1 cellular context compared by ENCODE assay signal in the genomic region with DNA sequence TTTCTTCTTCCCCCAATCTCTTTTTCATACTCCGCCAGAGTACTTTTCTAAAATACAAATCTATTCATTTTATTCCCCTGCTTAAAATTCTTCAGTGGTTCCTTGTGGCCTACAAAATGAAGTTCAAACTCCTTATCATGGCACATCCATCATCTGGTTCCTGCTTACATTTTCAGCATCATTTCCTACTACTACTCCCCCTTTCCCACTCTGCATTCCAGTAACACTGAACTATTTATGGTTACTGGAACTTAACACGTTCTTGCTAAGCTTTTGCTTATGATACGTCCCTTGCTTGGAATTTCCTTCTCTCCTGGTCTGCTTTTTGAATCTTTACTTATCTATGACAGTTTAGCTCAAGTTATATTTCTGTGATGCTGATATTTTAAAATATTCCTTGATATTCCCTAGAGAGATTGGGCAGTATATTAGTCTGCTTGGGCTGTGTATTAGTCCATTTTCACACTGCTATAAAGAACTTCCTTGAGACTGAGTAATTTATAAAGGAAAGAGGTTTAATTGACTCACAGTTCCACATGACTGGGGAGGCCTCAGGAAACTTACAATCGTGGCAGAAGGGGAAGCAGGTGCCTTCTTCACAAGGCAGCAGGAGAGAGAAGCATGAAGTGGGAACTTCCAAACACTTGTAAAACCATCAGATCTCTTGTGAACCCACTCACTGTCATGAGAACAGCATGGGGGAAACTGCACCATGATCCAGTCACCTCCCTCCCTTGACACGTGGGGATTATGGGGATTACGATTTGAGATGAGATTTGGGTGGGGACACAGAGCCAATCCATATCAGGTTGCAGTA.
TF ChIP-seq lines count a peak whose summit lies in the region.

No MANE protein-coding gene starts in this region.

TF ChIP-seq in WTC11, 78 proteins besides CTCF, POLR2A, EP300 and RAD21 (continued from another document):
- TF ChIP-seq, protein P1, sequence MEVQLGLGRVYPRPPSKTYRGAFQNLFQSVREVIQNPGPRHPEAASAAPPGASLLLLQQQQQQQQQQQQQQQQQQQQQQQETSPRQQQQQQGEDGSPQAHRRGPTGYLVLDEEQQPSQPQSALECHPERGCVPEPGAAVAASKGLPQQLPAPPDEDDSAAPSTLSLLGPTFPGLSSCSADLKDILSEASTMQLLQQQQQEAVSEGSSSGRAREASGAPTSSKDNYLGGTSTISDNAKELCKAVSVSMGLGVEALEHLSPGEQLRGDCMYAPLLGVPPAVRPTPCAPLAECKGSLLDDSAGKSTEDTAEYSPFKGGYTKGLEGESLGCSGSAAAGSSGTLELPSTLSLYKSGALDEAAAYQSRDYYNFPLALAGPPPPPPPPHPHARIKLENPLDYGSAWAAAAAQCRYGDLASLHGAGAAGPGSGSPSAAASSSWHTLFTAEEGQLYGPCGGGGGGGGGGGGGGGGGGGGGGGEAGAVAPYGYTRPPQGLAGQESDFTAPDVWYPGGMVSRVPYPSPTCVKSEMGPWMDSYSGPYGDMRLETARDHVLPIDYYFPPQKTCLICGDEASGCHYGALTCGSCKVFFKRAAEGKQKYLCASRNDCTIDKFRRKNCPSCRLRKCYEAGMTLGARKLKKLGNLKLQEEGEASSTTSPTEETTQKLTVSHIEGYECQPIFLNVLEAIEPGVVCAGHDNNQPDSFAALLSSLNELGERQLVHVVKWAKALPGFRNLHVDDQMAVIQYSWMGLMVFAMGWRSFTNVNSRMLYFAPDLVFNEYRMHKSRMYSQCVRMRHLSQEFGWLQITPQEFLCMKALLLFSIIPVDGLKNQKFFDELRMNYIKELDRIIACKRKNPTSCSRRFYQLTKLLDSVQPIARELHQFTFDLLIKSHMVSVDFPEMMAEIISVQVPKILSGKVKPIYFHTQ (CRISPR knock-in tag; IDR thresholded peaks at IDR 0.05) = no peak
- no peak for TF ChIP-seq JAZF1 (CRISPR knock-in tag; IDR thresholded peaks at IDR 0.05)
- TF ChIP-seq, protein P2, sequence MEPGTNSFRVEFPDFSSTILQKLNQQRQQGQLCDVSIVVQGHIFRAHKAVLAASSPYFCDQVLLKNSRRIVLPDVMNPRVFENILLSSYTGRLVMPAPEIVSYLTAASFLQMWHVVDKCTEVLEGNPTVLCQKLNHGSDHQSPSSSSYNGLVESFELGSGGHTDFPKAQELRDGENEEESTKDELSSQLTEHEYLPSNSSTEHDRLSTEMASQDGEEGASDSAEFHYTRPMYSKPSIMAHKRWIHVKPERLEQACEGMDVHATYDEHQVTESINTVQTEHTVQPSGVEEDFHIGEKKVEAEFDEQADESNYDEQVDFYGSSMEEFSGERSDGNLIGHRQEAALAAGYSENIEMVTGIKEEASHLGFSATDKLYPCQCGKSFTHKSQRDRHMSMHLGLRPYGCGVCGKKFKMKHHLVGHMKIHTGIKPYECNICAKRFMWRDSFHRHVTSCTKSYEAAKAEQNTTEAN (CRISPR knock-in tag; IDR thresholded peaks at IDR 0.05) = no peak
- TF ChIP-seq, protein P3, sequence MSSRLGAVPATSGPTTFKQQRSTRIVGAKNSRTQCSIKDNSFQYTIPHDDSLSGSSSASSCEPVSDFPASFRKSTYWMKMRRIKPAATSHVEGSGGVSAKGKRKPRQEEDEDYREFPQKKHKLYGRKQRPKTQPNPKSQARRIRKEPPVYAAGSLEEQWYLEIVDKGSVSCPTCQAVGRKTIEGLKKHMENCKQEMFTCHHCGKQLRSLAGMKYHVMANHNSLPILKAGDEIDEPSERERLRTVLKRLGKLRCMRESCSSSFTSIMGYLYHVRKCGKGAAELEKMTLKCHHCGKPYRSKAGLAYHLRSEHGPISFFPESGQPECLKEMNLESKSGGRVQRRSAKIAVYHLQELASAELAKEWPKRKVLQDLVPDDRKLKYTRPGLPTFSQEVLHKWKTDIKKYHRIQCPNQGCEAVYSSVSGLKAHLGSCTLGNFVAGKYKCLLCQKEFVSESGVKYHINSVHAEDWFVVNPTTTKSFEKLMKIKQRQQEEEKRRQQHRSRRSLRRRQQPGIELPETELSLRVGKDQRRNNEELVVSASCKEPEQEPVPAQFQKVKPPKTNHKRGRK (CRISPR knock-in tag; IDR thresholded peaks at IDR 0.05; ENCODE audit: borderline replicate concordance) = no peak
- TF ChIP-seq, protein P4, sequence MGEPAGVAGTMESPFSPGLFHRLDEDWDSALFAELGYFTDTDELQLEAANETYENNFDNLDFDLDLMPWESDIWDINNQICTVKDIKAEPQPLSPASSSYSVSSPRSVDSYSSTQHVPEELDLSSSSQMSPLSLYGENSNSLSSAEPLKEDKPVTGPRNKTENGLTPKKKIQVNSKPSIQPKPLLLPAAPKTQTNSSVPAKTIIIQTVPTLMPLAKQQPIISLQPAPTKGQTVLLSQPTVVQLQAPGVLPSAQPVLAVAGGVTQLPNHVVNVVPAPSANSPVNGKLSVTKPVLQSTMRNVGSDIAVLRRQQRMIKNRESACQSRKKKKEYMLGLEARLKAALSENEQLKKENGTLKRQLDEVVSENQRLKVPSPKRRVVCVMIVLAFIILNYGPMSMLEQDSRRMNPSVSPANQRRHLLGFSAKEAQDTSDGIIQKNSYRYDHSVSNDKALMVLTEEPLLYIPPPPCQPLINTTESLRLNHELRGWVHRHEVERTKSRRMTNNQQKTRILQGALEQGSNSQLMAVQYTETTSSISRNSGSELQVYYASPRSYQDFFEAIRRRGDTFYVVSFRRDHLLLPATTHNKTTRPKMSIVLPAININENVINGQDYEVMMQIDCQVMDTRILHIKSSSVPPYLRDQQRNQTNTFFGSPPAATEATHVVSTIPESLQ (CRISPR knock-in tag; IDR thresholded peaks at IDR 0.05) = no peak
- TF ChIP-seq, protein P5, sequence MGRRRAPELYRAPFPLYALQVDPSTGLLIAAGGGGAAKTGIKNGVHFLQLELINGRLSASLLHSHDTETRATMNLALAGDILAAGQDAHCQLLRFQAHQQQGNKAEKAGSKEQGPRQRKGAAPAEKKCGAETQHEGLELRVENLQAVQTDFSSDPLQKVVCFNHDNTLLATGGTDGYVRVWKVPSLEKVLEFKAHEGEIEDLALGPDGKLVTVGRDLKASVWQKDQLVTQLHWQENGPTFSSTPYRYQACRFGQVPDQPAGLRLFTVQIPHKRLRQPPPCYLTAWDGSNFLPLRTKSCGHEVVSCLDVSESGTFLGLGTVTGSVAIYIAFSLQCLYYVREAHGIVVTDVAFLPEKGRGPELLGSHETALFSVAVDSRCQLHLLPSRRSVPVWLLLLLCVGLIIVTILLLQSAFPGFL (CRISPR knock-in tag; IDR thresholded peaks at IDR 0.05; ENCODE audit: borderline replicate concordance) = no peak
- TF ChIP-seq, protein P6, sequence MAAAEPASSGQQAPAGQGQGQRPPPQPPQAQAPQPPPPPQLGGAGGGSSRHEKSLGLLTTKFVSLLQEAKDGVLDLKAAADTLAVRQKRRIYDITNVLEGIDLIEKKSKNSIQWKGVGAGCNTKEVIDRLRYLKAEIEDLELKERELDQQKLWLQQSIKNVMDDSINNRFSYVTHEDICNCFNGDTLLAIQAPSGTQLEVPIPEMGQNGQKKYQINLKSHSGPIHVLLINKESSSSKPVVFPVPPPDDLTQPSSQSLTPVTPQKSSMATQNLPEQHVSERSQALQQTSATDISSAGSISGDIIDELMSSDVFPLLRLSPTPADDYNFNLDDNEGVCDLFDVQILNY (CRISPR knock-in tag; IDR thresholded peaks at IDR 0.05) = no peak
- TF ChIP-seq NFE2L1 (CRISPR knock-in tag; IDR thresholded peaks at IDR 0.05) = no peak
- no peak for TF ChIP-seq ELF4 (CRISPR knock-in tag; IDR thresholded peaks at IDR 0.05; ENCODE audit: low read depth)
- TF ChIP-seq, protein P7, sequence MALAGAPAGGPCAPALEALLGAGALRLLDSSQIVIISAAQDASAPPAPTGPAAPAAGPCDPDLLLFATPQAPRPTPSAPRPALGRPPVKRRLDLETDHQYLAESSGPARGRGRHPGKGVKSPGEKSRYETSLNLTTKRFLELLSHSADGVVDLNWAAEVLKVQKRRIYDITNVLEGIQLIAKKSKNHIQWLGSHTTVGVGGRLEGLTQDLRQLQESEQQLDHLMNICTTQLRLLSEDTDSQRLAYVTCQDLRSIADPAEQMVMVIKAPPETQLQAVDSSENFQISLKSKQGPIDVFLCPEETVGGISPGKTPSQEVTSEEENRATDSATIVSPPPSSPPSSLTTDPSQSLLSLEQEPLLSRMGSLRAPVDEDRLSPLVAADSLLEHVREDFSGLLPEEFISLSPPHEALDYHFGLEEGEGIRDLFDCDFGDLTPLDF (CRISPR knock-in tag; IDR thresholded peaks at IDR 0.05) = no peak
- TF ChIP-seq ETV6 (CRISPR knock-in tag; IDR thresholded peaks at IDR 0.05) = no peak
- TF ChIP-seq FOXP1 (CRISPR knock-in tag; IDR thresholded peaks at IDR 0.05; ENCODE audit: borderline replicate concordance) = no peak
- TF ChIP-seq ZNF121 (CRISPR knock-in tag; IDR thresholded peaks at IDR 0.05) = no peak
- TF ChIP-seq MYBL2 (CRISPR knock-in tag; IDR thresholded peaks at IDR 0.05) = no peak
- no peak for TF ChIP-seq ZBTB21 (CRISPR knock-in tag; IDR thresholded peaks at IDR 0.05; ENCODE audit: borderline replicate concordance)
